In genomic region chr3:100810671-100811070, GRCh38 we compare ENCODE assay signal across 22 cellular contexts.
DNase-seq lines count a peak whose midpoint lies in the region; ATAC-seq and TF ChIP-seq lines count a peak whose summit lies in the region.
"Had no signal": no experiment of that assay in that cellular context is flagged by ENCODE, and none has a peak within 500 bp of the region (broad histone marks: within the 10 kb centered on the region; RNA-seq: fewer than 3 reads in every experiment).

No MANE protein-coding gene starts in this region.

- no peaks in the 10 kb centered on the region for H3K9me3 ChIP-seq in AG04450 (ENCODE audit: control insufficient read depth, insufficient read depth, low read length)
- no peaks in the 10 kb centered on the region for H3K9me3 ChIP-seq in vagina
- H3K9me3 ChIP-seq in upper lobe of right lung = no peaks in the 10 kb centered on the region
- H3K9me3 ChIP-seq: lower lobe of right lung, upper lobe of left lung had no signal

- H3K27me3 Mint-ChIP-seq in HFFc6 (ENCODE audit: insufficient read depth) = no peaks in the 10 kb centered on the region; the same call in 1 of the 2 replicates

- in situ Hi-C loops in astrocyte of the spinal cord (cut with HindIII; ENCODE audit: low sequenced_read_pairs) = no loop called here

- TF ChIP-seq CTCF in AG04450 (IDR thresholded peaks at IDR 0.05; ENCODE audit: low read depth, low read length) (no peak), HFFc6 (IDR thresholded peaks at IDR 0.05) (no peak), astrocyte of the spinal cord (IDR thresholded peaks at IDR 0.05; ENCODE audit: low read depth, low read length) (no peak), vagina (IDR thresholded peaks at IDR 0.05) (no peak), upper lobe of right lung (IDR thresholded peaks at IDR 0.05) (no peak)

- H3K36me3 ChIP-seq in vagina (no peaks in the 10 kb centered on the region), upper lobe of right lung (no peaks in the 10 kb centered on the region)
- H3K36me3 ChIP-seq: lower lobe of right lung, upper lobe of left lung had no signal

- H3K36me3 Mint-ChIP-seq in HFFc6 (ENCODE audit: low read depth) = 0 out of 2 replicates have a peak, but pooled peaks cover 11% of the 10 kb centered on the region
- H3K36me3 Mint-ChIP-seq: immature natural killer cell; stimulated activated memory B cell treated with anti-CD40 and anti-IgM and Interleukin-4, amounts not matched to agents 10 μg/mL and 1 μg/mL and 100 μg/mL, for 72 hours had no signal

- no peaks in the 10 kb centered on the region for H3K9me3 Mint-ChIP-seq in HFFc6
- H3K9me3 Mint-ChIP-seq: activated T-helper 1 cell treated with anti-CD3 and anti-CD28 coated beads, Interleukin-12 subunit alpha, Interleukin-12 subunit beta, Interleukin-2, Interleukin-4 antibody, amounts not matched to agents 30 ng/mL and 10 ng/mL and 1 ng/mL, durations not matched to agents 14 hours and 24 hours and 36 hours; stimulated activated memory B cell treated with anti-CD40 and anti-IgM and Interleukin-4, amounts not matched to agents 10 μg/mL and 1 μg/mL and 100 μg/mL, for 72 hours; T-helper 2 cell treated with Interferon-gamma antibody and Interleukin-4, amounts not matched to agents 5 μg/mL and 100 μg/mL, for 36 hours had no signal

- H3K27me3 ChIP-seq in AG04450 (ENCODE audit: control insufficient read depth, insufficient read depth, low read length) (no peaks in the 10 kb centered on the region), vagina (no peaks in the 10 kb centered on the region), upper lobe of right lung (no peaks in the 10 kb centered on the region)
- H3K27me3 ChIP-seq: upper lobe of left lung had no signal

- peak overlapping the region; percentile 71 for H3K27ac Mint-ChIP-seq in HFFc6
- H3K27ac Mint-ChIP-seq: activated T-helper 1 cell treated with anti-CD3 and anti-CD28 coated beads, Interleukin-12 subunit alpha, Interleukin-12 subunit beta, Interleukin-2, Interleukin-4 antibody, amounts not matched to agents 30 ng/mL and 10 ng/mL and 1 ng/mL, durations not matched to agents 14 hours and 24 hours and 36 hours; immature natural killer cell; stimulated activated memory B cell treated with anti-CD40 and anti-IgM and Interleukin-4, amounts not matched to agents 10 μg/mL and 1 μg/mL and 100 μg/mL, for 72 hours; T-helper 2 cell treated with Interferon-gamma antibody and Interleukin-4, amounts not matched to agents 5 μg/mL and 100 μg/mL, for 36 hours had no signal

- intact Hi-C loops in vagina (cut with DNase I) = no loop called here
- intact Hi-C loops in upper lobe of right lung (cut with DNase I) = no loop called here

- peaks cover 34% of the 10 kb centered on the region for H3K4me1 Mint-ChIP-seq in HFFc6 (ENCODE audit: low read depth)
- H3K4me1 Mint-ChIP-seq: immature natural killer cell had no signal

- H3K27ac ChIP-seq in AG04450 (ENCODE audit: low read depth, low read length) (no peak overlapping the region), vagina (no peak overlapping the region), upper lobe of right lung (no peak overlapping the region)
- H3K27ac ChIP-seq: coronary artery, lower lobe of right lung, upper lobe of left lung had no signal

- H3K4me1 ChIP-seq in vagina (no peaks in the 10 kb centered on the region), upper lobe of right lung (no peaks in the 10 kb centered on the region)
- H3K4me1 ChIP-seq: lower lobe of right lung, upper lobe of left lung had no signal

- no peak for ATAC-seq in HG03460 (IDR thresholded peaks at IDR 0.05; ENCODE audit: unreplicated experiment)
- ATAC-seq in upper lobe of right lung = no peak
- ATAC-seq: K562; lower lobe of right lung; stimulated activated memory B cell treated with anti-CD40 and anti-IgM and Interleukin-4, amounts not matched to agents 10 μg/mL and 1 μg/mL and 100 μg/mL, for 72 hours had no signal

- peak; percentile 41 for DNase-seq in AG04450 (ENCODE audit: low read depth, low spot score)
- DNase-seq in HFFc6 = peak; percentile 46
- DNase-seq in astrocyte of the spinal cord (ENCODE audit: low read depth, low spot score) = peak; percentile 68
- peak; percentile 6 for DNase-seq in hepatic stellate cell (ENCODE audit: low spot score)
- no peak for DNase-seq in vagina (ENCODE audit: extremely low spot score in 2 of 2)
- DNase-seq in stimulated activated CD4-positive, alpha-beta T cell treated with anti-CD3 and anti-CD28 coated beads, Interleukin-15, amount 100 ng/mL, for 24 hours = no peak
- no peak for DNase-seq in upper lobe of right lung
- DNase-seq: amniotic stem cell, GF-D8, head of caudate nucleus, immature natural killer cell, lower lobe of right lung, NCI-H1092, NCI-H69, OCI-M1, upper lobe of left lung had no signal

- CTCF ChIA-PET in AG04450 (lab: Charles Lee) = no interaction called here

- no peak overlapping the region for H3K4me3 ChIP-seq in AG04450 (ENCODE audit: low read depth, low read length)
- H3K4me3 ChIP-seq in astrocyte of the spinal cord (ENCODE audit: low read depth, low read length) = no peak overlapping the region
- no peak overlapping the region for H3K4me3 ChIP-seq in vagina
- no peak overlapping the region for H3K4me3 ChIP-seq in upper lobe of right lung
- H3K4me3 ChIP-seq: coronary artery, K562, lower lobe of right lung, upper lobe of left lung had no signal

- POLR2A ChIA-PET in AG04450 (lab: Yijun Ruan, JAX) = no interaction called here

- H3K4me3 Mint-ChIP-seq in HFFc6 = peak overlapping the region; percentile 23
- H3K4me3 Mint-ChIP-seq: activated T-helper 1 cell treated with anti-CD3 and anti-CD28 coated beads, Interleukin-12 subunit alpha, Interleukin-12 subunit beta, Interleukin-2, Interleukin-4 antibody, amounts not matched to agents 30 ng/mL and 10 ng/mL and 1 ng/mL, durations not matched to agents 14 hours and 24 hours and 36 hours; immature natural killer cell; stimulated activated memory B cell treated with anti-CD40 and anti-IgM and Interleukin-4, amounts not matched to agents 10 μg/mL and 1 μg/mL and 100 μg/mL, for 72 hours; T-helper 2 cell treated with Interferon-gamma antibody and Interleukin-4, amounts not matched to agents 5 μg/mL and 100 μg/mL, for 36 hours had no signal

- no peak for TF ChIP-seq POLR2A in vagina (IDR thresholded peaks at IDR 0.05)

Comparison
In these comparisons a context has a peak if more than half of its experiments do, and no peak if none do; other contexts are left out.
1. DNase-seq: peak in AG04450 (single experiment), HFFc6 (single experiment), astrocyte of the spinal cord (single experiment) and hepatic stellate cell (single experiment); none in vagina (0 of 2), stimulated activated CD4-positive, alpha-beta T cell treated with anti-CD3 and anti-CD28 coated beads, Interleukin-15, amount 100 ng/mL, for 24 hours (single experiment) and upper lobe of right lung (single experiment).